In genomic region chr18:8960740-8961657, GRCh38 we compare ENCODE assay signal across 16 cellular contexts.
DNase-seq lines count a peak whose midpoint lies in the region; ATAC-seq, FAIRE-seq and TF ChIP-seq lines count a peak whose summit lies in the region.
"Had no signal": no experiment of that assay in that cellular context is flagged by ENCODE, and none has a peak within 500 bp of the region (broad histone marks: within the 10 kb centered on the region; RNA-seq: fewer than 3 reads in every experiment).

No MANE protein-coding gene starts in this region.

- H3K27me3 Mint-ChIP-seq in activated T-helper 17 cell treated with anti-CD3 and anti-CD28 coated beads, Interleukin-2, amount 50 U/mL, for 72 hours: peaks cover 9% of the 10 kb centered on the region
- H3K27me3 Mint-ChIP-seq in activated naive CD8-positive, alpha-beta T cell treated with anti-CD3 and anti-CD28 coated beads, Interleukin-2, amount 50 U/mL, for 24 hours: no peaks in the 10 kb centered on the region
- H3K27me3 Mint-ChIP-seq: stimulated activated naive CD8-positive, alpha-beta T cell treated with anti-CD3 and anti-CD28 coated beads, Interleukin-15, Interleukin-2, amounts not matched to agents 100 ng/mL and 50 ng/mL, for 24 hours had no signal

- peak overlapping the region; percentile 58 for H3K27ac ChIP-seq in foreskin keratinocyte
- H3K27ac ChIP-seq in small intestine (ENCODE audit: low read depth in 1 of 2, low read length in 1 of 2): no peak overlapping the region
- no peak overlapping the region for H3K27ac ChIP-seq in gastrocnemius medialis
- H3K27ac ChIP-seq: parathyroid adenoma had no signal

- H3K9me3 Mint-ChIP-seq in activated T-helper 17 cell treated with anti-CD3 and anti-CD28 coated beads, Interleukin-2, amount 50 U/mL, for 72 hours: no peaks in the 10 kb centered on the region
- no peaks in the 10 kb centered on the region for H3K9me3 Mint-ChIP-seq in activated naive CD8-positive, alpha-beta T cell treated with anti-CD3 and anti-CD28 coated beads, Interleukin-2, amount 50 U/mL, for 24 hours
- H3K9me3 Mint-ChIP-seq: stimulated activated naive CD8-positive, alpha-beta T cell treated with anti-CD3 and anti-CD28 coated beads, Interleukin-15, Interleukin-2, amounts not matched to agents 100 ng/mL and 50 ng/mL, for 24 hours had no signal

- H3K4me1 ChIP-seq in foreskin keratinocyte: peaks cover 24% of the 10 kb centered on the region
- H3K4me1 ChIP-seq in small intestine (ENCODE audit: control insufficient read depth in 2 of 2, insufficient read depth in 1 of 2, low read depth in 1 of 2, low read length in 1 of 2): no peaks in the 10 kb centered on the region
- no peaks in the 10 kb centered on the region for H3K4me1 ChIP-seq in gastrocnemius medialis
- H3K4me1 ChIP-seq: parathyroid adenoma had no signal

- in situ Hi-C loops in gastrocnemius medialis (cut with MboI; ENCODE audit: low sequenced_read_pairs in 4 of 4): no loop called here

- H3K36me3 ChIP-seq in small intestine (ENCODE audit: control insufficient read depth in 2 of 2, insufficient read depth in 2 of 2, low read length in 2 of 2): no peaks in the 10 kb centered on the region
- H3K36me3 ChIP-seq in gastrocnemius medialis: no peaks in the 10 kb centered on the region

- no peaks in the 10 kb centered on the region for H3K27me3 ChIP-seq in foreskin keratinocyte
- no peaks in the 10 kb centered on the region for H3K27me3 ChIP-seq in small intestine (ENCODE audit: control insufficient read depth in 2 of 2, insufficient read depth in 2 of 2, low read length in 2 of 2)
- no peaks in the 10 kb centered on the region for H3K27me3 ChIP-seq in gastrocnemius medialis

- TF ChIP-seq CTCF in foreskin keratinocyte (conservative IDR thresholded peaks at IDR 0.05) (no peak), gastrocnemius medialis (IDR thresholded peaks at IDR 0.05 in 4 of 5, conservative IDR thresholded peaks at IDR 0.05 in 1 of 5) (no peak)

- no peak overlapping the region for H3K27ac Mint-ChIP-seq in activated T-helper 17 cell treated with anti-CD3 and anti-CD28 coated beads, Interleukin-2, amount 50 U/mL, for 72 hours
- H3K27ac Mint-ChIP-seq in activated naive CD8-positive, alpha-beta T cell treated with anti-CD3 and anti-CD28 coated beads, Interleukin-2, amount 50 U/mL, for 24 hours: no peak overlapping the region
- H3K27ac Mint-ChIP-seq: stimulated activated naive CD8-positive, alpha-beta T cell treated with anti-CD3 and anti-CD28 coated beads, Interleukin-15, Interleukin-2, amounts not matched to agents 100 ng/mL and 50 ng/mL, for 24 hours had no signal

- H3K9me3 ChIP-seq in small intestine (ENCODE audit: control insufficient read depth, low read depth): no peaks in the 10 kb centered on the region
- H3K9me3 ChIP-seq in gastrocnemius medialis: no peaks in the 10 kb centered on the region

- no peaks in the 10 kb centered on the region for H3K4me1 Mint-ChIP-seq in activated T-helper 17 cell treated with anti-CD3 and anti-CD28 coated beads, Interleukin-2, amount 50 U/mL, for 72 hours
- H3K4me1 Mint-ChIP-seq in activated naive CD8-positive, alpha-beta T cell treated with anti-CD3 and anti-CD28 coated beads, Interleukin-2, amount 50 U/mL, for 24 hours: no peaks in the 10 kb centered on the region

- intact Hi-C loops in gastrocnemius medialis (cut with DNase I; ENCODE audit: low total_unique reads): no loop called here

- H3K4me3 Mint-ChIP-seq in activated T-helper 17 cell treated with anti-CD3 and anti-CD28 coated beads, Interleukin-2, amount 50 U/mL, for 72 hours: no peak overlapping the region
- H3K4me3 Mint-ChIP-seq in activated naive CD8-positive, alpha-beta T cell treated with anti-CD3 and anti-CD28 coated beads, Interleukin-2, amount 50 U/mL, for 24 hours: no peak overlapping the region
- H3K4me3 Mint-ChIP-seq: stimulated activated naive CD8-positive, alpha-beta T cell treated with anti-CD3 and anti-CD28 coated beads, Interleukin-15, Interleukin-2, amounts not matched to agents 100 ng/mL and 50 ng/mL, for 24 hours had no signal

- ATAC-seq in activated T-helper 17 cell treated with anti-CD3 and anti-CD28 coated beads, Interleukin-2, amount 50 U/mL, for 72 hours (replicated peaks): peak; percentile 52
- ATAC-seq in foreskin keratinocyte: peak; percentile 99
- ATAC-seq in activated naive CD8-positive, alpha-beta T cell treated with anti-CD3 and anti-CD28 coated beads, Interleukin-2, amount 50 U/mL, for 24 hours: no peak
- ATAC-seq in gastrocnemius medialis: no peak
- ATAC-seq: GM12878 had no signal

- DNase-seq in HK-2 (ENCODE audit: unreplicated experiment) (peak; percentile 27), foreskin keratinocyte (peak; percentile 78 to 87), small intestine (peak; percentile 43), NCI-H1930 (lab: John Stamatoyannopoulos, UW) (no peak), gastrocnemius medialis (no peak)
- DNase-seq in activated naive CD8-positive, alpha-beta T cell treated with anti-CD3 and anti-CD28 coated beads, Interleukin-2, amount 50 U/mL, for 24 hours: no peak
- DNase-seq in stimulated activated CD4-positive, alpha-beta T cell treated with anti-CD3 and anti-CD28 coated beads, Interleukin-1b, Interleukin-23, amount 100 ng/mL, for 48 hours: no peak
- DNase-seq: DMS 273 treated with DMSO at 0.1 percent for 48 hours; SHP77; stimulated activated CD4-positive, alpha-beta T cell treated with anti-CD3 and anti-CD28 coated beads, Interleukin-4, amount 100 ng/mL, for 1 hour had no signal

- no peaks in the 10 kb centered on the region for H3K36me3 Mint-ChIP-seq in activated T-helper 17 cell treated with anti-CD3 and anti-CD28 coated beads, Interleukin-2, amount 50 U/mL, for 72 hours (ENCODE audit: low read depth)
- no peaks in the 10 kb centered on the region for H3K36me3 Mint-ChIP-seq in activated naive CD8-positive, alpha-beta T cell treated with anti-CD3 and anti-CD28 coated beads, Interleukin-2, amount 50 U/mL, for 24 hours (ENCODE audit: low read depth)

- WGBS in small intestine, 3 donors: 16 to 65% (median 38%) methylated on average over 10 of the region's 10 CpGs

- TF ChIP-seq POLR2A in gastrocnemius medialis (IDR thresholded peaks at IDR 0.05): no peak

- H3K4me3 ChIP-seq in small intestine (ENCODE audit: low read depth in 1 of 2, low read length in 2 of 2) (no peak overlapping the region), gastrocnemius medialis (no peak overlapping the region)
- H3K4me3 ChIP-seq: GM12878, lung had no signal

- no peak for FAIRE-seq in small intestine (lab: Jason Lieb, UNC)
- FAIRE-seq: frontal cortex, GM12878 had no signal

Comparison
In these comparisons a context has a peak if more than half of its experiments do, and no peak if none do; other contexts are left out.
1. DNase-seq: peak in HK-2 (single experiment), foreskin keratinocyte (2 of 2) and small intestine (single experiment); none in NCI-H1930 (0 of 2), activated naive CD8-positive, alpha-beta T cell treated with anti-CD3 and anti-CD28 coated beads, Interleukin-2, amount 50 U/mL, for 24 hours (single experiment), gastrocnemius medialis (0 of 2) and stimulated activated CD4-positive, alpha-beta T cell treated with anti-CD3 and anti-CD28 coated beads, Interleukin-1b, Interleukin-23, amount 100 ng/mL, for 48 hours (single experiment).
2. ATAC-seq: peak in activated T-helper 17 cell treated with anti-CD3 and anti-CD28 coated beads, Interleukin-2, amount 50 U/mL, for 72 hours (single experiment) and foreskin keratinocyte (single experiment); none in activated naive CD8-positive, alpha-beta T cell treated with anti-CD3 and anti-CD28 coated beads, Interleukin-2, amount 50 U/mL, for 24 hours (single experiment) and gastrocnemius medialis (0 of 2).